In genomic region chr1:227920426-227920825, GRCh38 we compare ENCODE assay signal across 33 cellular contexts. TPM values are rescaled to one million over a fixed set of nuclear protein-coding genes. Genes with fewer than 3 reads are reported as not detected.
"Had no signal": no experiment of that assay in that cellular context is flagged by ENCODE, and none has a peak within 500 bp of the region (broad histone marks: within the 10 kb centered on the region; RNA-seq: fewer than 3 reads in every experiment).

No MANE protein-coding gene starts in this region.

- H3K4me3 ChIP-seq: cardiac muscle cell, Peyer's patch had no signal

- H3K36me3 ChIP-seq: cardiac muscle cell, Peyer's patch had no signal

- H3K27me3 ChIP-seq: cardiac muscle cell, Peyer's patch had no signal

- DNase-seq: activated CD4-positive, alpha-beta T cell treated with anti-CD3 and anti-CD28 coated beads, Interleukin-2, amount 10 ng/mL, durations not matched to agents 24 days and 14 days; activated CD4-positive, alpha-beta T cell treated with anti-CD3 and anti-CD28 coated beads, Interleukin-2, amount 50 U/mL, for 4 hours; activated CD8-positive, alpha-beta T cell treated with anti-CD3 and anti-CD28 coated beads for 36 hours; activated effector memory CD4-positive, alpha-beta T cell treated with anti-CD3 and anti-CD28 coated beads, Interleukin-2, amount 50 U/mL, for 16 hours; activated naive CD4-positive, alpha-beta T cell; activated naive CD4-positive, alpha-beta T cell treated with anti-CD3 and anti-CD28 coated beads, Interleukin-2, amount 50 U/mL, for 16 hours; activated naive CD8-positive, alpha-beta T cell treated with anti-CD3 and anti-CD28 coated beads for 36 hours; activated T-cell treated with anti-CD3 and anti-CD28 coated beads, Interleukin-2, amount 50 U/mL, for 1 hour; activated T-cell treated with anti-CD3 and anti-CD28 coated beads, Interleukin-2, amount 50 U/mL, for 72 hours; amniotic stem cell; aorta; Karpas-422; KBM-7; NCI-H1105; NCI-H1417 treated with DMSO at 0.1 percent for 48 hours; NCI-H187 treated with DMSO at 0.1 percent for 48 hours; NCI-H2081; NCI-H345; NCI-H526; NCI-H748 treated with DMSO at 0.1 percent for 48 hours; NK-92 treated with Interleukin-12 subunit alpha and Interleukin-12 subunit beta, amount 100 ng/mL, for 24 hours; PC-3; Peyer's patch; RPMI8226; SW 1271; T-helper 1 cell; T-helper 2 cell; T-helper 9 cell had no signal

- H3K9me3 ChIP-seq: Peyer's patch had no signal

- ATAC-seq: activated CD8-positive, alpha-beta T cell treated with anti-CD3 and anti-CD28 coated beads for 36 hours; activated T-cell treated with anti-CD3 and anti-CD28 coated beads, Interleukin-2, amount 50 U/mL, for 72 hours; activated T-helper 17 cell treated with anti-CD3 and anti-CD28 coated beads, Interleukin-2, amount 50 U/mL, for 72 hours; PC-3 had no signal

- H3K27ac ChIP-seq: cardiac muscle cell, Peyer's patch, VCaP had no signal

- H3K4me1 ChIP-seq: Peyer's patch had no signal

RNA-seq across cellular contexts. Expression of gene WNT9A, which starts 27.3 kb away (rescaled TPM):
- total RNA-seq: activated CD4-positive, alpha-beta T cell treated with anti-CD3 and anti-CD28 coated beads, Interleukin-2, amount 10 ng/mL, durations not matched to agents 24 days and 14 days; activated CD8-positive, alpha-beta memory T cell treated with anti-CD3 and anti-CD28 coated beads for 36 hours; activated CD8-positive, alpha-beta T cell treated with anti-CD3 and anti-CD28 coated beads for 36 hours; activated naive CD8-positive, alpha-beta T cell treated with anti-CD3 and anti-CD28 coated beads for 36 hours had no signal
- polyA plus RNA-seq: cardiac muscle cell, IgD-negative memory B cell had no signal
